16 cellular contexts compared by ENCODE assay signal in genomic region chr1:19416145-19416544, GRCh38.
DNase-seq lines count a peak whose midpoint lies in the region; ATAC-seq and TF ChIP-seq lines count a peak whose summit lies in the region.
"Had no signal": no experiment of that assay in that cellular context is flagged by ENCODE, and none has a peak within 500 bp of the region (broad histone marks: within the 10 kb centered on the region; RNA-seq: fewer than 3 reads in every experiment).

No MANE protein-coding gene starts in this region.

- ATAC-seq in activated CD4-positive, alpha-beta T cell treated with anti-CD3 and anti-CD28 coated beads for 36 hours: no peak
- ATAC-seq in effector memory CD8-positive, alpha-beta T cell (replicated peaks): no peak
- no peak for ATAC-seq in naive thymus-derived CD4-positive, alpha-beta T cell
- no peak for ATAC-seq in HG03045 (IDR thresholded peaks at IDR 0.05; ENCODE audit: unreplicated experiment)
- ATAC-seq: left lobe of liver had no signal

- H3K27me3 ChIP-seq in naive thymus-derived CD4-positive, alpha-beta T cell (ENCODE audit: control insufficient read depth in 2 of 2, insufficient read depth in 2 of 2, low read length in 2 of 2): no peaks in the 10 kb centered on the region

- CTCF ChIA-PET in activated CD4-positive, alpha-beta T cell treated with anti-CD3 and anti-CD28 coated beads for 36 hours (lab: Charles Lee): interaction anchor here (0.6 to 1.8 kb wide), 4 partner anchors 11 to 168 kb away, joined by 3 to 7 read pairs (median 4); no protein-coding TSS in a partner anchor
- CTCF ChIA-PET in naive thymus-derived CD4-positive, alpha-beta T cell (lab: Charles Lee): no interaction called here

- TF ChIP-seq CTCF in type B pancreatic cell (conservative IDR thresholded peaks at IDR 0.05): no peak

- peak overlapping the region; percentile 42 for H3K27ac Mint-ChIP-seq in activated CD4-positive, alpha-beta T cell treated with anti-CD3 and anti-CD28 coated beads for 36 hours
- peak overlapping the region; percentile 77 to 86 for H3K27ac Mint-ChIP-seq in effector memory CD8-positive, alpha-beta T cell
- peak overlapping the region in 6 of 9 donors; percentile 2 to 74 (median 57) for H3K27ac Mint-ChIP-seq in naive thymus-derived CD4-positive, alpha-beta T cell
- peak overlapping the region; percentile 42 for H3K27ac Mint-ChIP-seq in type B pancreatic cell
- H3K27ac Mint-ChIP-seq: activated B cell treated with CpG ODN at 0.5 μM for 24 hours had no signal

- H3K36me3 Mint-ChIP-seq in activated CD4-positive, alpha-beta T cell treated with anti-CD3 and anti-CD28 coated beads for 36 hours (ENCODE audit: low read depth): peaks cover 27% of the 10 kb centered on the region
- H3K36me3 Mint-ChIP-seq in effector memory CD8-positive, alpha-beta T cell (ENCODE audit: insufficient read depth): peaks cover 32% of the 10 kb centered on the region
- H3K36me3 Mint-ChIP-seq in naive thymus-derived CD4-positive, alpha-beta T cell: peaks cover 0 to 47% (median 15%) of the 10 kb centered on the region in 5 donors
- peaks cover 24% of the 10 kb centered on the region for H3K36me3 Mint-ChIP-seq in type B pancreatic cell

- intact Hi-C loops in activated CD4-positive, alpha-beta T cell treated with anti-CD3 and anti-CD28 coated beads for 36 hours (cut with DNase I, micrococcal nuclease): no loop called here
- intact Hi-C loops in naive thymus-derived CD4-positive, alpha-beta T cell (cut with micrococcal nuclease): no loop called here

- no peaks in the 10 kb centered on the region for H3K9me3 Mint-ChIP-seq in activated CD4-positive, alpha-beta T cell treated with anti-CD3 and anti-CD28 coated beads for 36 hours (ENCODE audit: low read depth)
- no peaks in the 10 kb centered on the region for H3K9me3 Mint-ChIP-seq in effector memory CD8-positive, alpha-beta T cell
- no peaks in the 10 kb centered on the region for H3K9me3 Mint-ChIP-seq in naive thymus-derived CD4-positive, alpha-beta T cell
- no peaks in the 10 kb centered on the region for H3K9me3 Mint-ChIP-seq in type B pancreatic cell
- H3K9me3 Mint-ChIP-seq: activated B cell treated with CpG ODN at 0.5 μM for 24 hours, CD14-positive monocyte, H9 had no signal

- no peak overlapping the region for H3K4me3 Mint-ChIP-seq in activated CD4-positive, alpha-beta T cell treated with anti-CD3 and anti-CD28 coated beads for 36 hours
- no peak overlapping the region for H3K4me3 Mint-ChIP-seq in effector memory CD8-positive, alpha-beta T cell
- peak overlapping the region in 2 of 10 donors; percentile 21 to 25 for H3K4me3 Mint-ChIP-seq in naive thymus-derived CD4-positive, alpha-beta T cell
- H3K4me3 Mint-ChIP-seq in type B pancreatic cell: no peak overlapping the region
- H3K4me3 Mint-ChIP-seq: activated B cell treated with CpG ODN at 0.5 μM for 24 hours, CD14-positive monocyte, H9 had no signal

- peaks cover 7 to 12% of the 10 kb centered on the region in 2 donors for H3K4me1 ChIP-seq in naive thymus-derived CD4-positive, alpha-beta T cell (ENCODE audit: control insufficient read depth in 2 of 2, insufficient read depth in 2 of 2, low read length in 2 of 2)

- H3K36me3 ChIP-seq in naive thymus-derived CD4-positive, alpha-beta T cell (ENCODE audit: control insufficient read depth in 2 of 3, insufficient read depth in 3 of 3, low read length in 3 of 3): peaks cover 13 to 51% (median 14%) of the 10 kb centered on the region in 3 experiments

- no peak overlapping the region for H3K4me3 ChIP-seq in naive thymus-derived CD4-positive, alpha-beta T cell (ENCODE audit: low read length)

- H3K27ac ChIP-seq in naive thymus-derived CD4-positive, alpha-beta T cell (ENCODE audit: low read depth, low read length): no peak overlapping the region

- POLR2A ChIA-PET in activated CD4-positive, alpha-beta T cell treated with anti-CD3 and anti-CD28 coated beads for 36 hours (lab: Charles Lee): no interaction called here
- POLR2A ChIA-PET in naive thymus-derived CD4-positive, alpha-beta T cell (lab: Charles Lee): interaction anchor here (1.3 kb wide), 1 partner anchor 47 kb away, joined by 3 read pairs; no protein-coding TSS in a partner anchor

- no peaks in the 10 kb centered on the region for H3K9me3 ChIP-seq in naive thymus-derived CD4-positive, alpha-beta T cell (ENCODE audit: control insufficient read depth in 2 of 3, low read length in 3 of 3)

- H3K4me1 Mint-ChIP-seq in activated CD4-positive, alpha-beta T cell treated with anti-CD3 and anti-CD28 coated beads for 36 hours: peaks cover 50% of the 10 kb centered on the region
- peaks cover 56 to 71% of the 10 kb centered on the region in 2 donors for H3K4me1 Mint-ChIP-seq in effector memory CD8-positive, alpha-beta T cell (ENCODE audit: low read depth in 2 of 2)
- peaks cover 50 to 94% (median 82%) of the 10 kb centered on the region in 7 donors for H3K4me1 Mint-ChIP-seq in naive thymus-derived CD4-positive, alpha-beta T cell
- H3K4me1 Mint-ChIP-seq in type B pancreatic cell (ENCODE audit: unreplicated experiment): peaks cover 44% of the 10 kb centered on the region
- H3K4me1 Mint-ChIP-seq: CD14-positive monocyte had no signal

- DNase-seq in activated CD4-positive, alpha-beta T cell treated with anti-CD3 and anti-CD28 coated beads for 36 hours: no peak
- no peak for DNase-seq in activated CD4-positive, alpha-beta T cell treated with anti-CD3 and anti-CD28 coated beads for 4 hours
- DNase-seq in effector memory CD8-positive, alpha-beta T cell: no peak
- DNase-seq in naive thymus-derived CD4-positive, alpha-beta T cell: no peak
- no peak for DNase-seq in type B pancreatic cell (ENCODE audit: extremely low spot score, unreplicated experiment)
- no peak for DNase-seq in activated CD4-positive, alpha-beta T cell treated with anti-CD3 and anti-CD28 coated beads for 1 hour
- DNase-seq in central memory CD4-positive, alpha-beta T cell: no peak
- DNase-seq: 8988T; activated B cell treated with CpG ODN at 0.5 μM for 24 hours; activated CD8-positive, alpha-beta memory T cell treated with anti-CD3 and anti-CD28 coated beads, Interleukin-2, amount 50 U/mL, for 4 hours; activated naive CD4-positive, alpha-beta T cell treated with Interleukin-2 at 50 U/mL for 16 hours; H9; NCI-H345 had no signal

- no peaks in the 10 kb centered on the region for H3K27me3 Mint-ChIP-seq in activated CD4-positive, alpha-beta T cell treated with anti-CD3 and anti-CD28 coated beads for 36 hours
- no peaks in the 10 kb centered on the region for H3K27me3 Mint-ChIP-seq in effector memory CD8-positive, alpha-beta T cell
- no peaks in the 10 kb centered on the region for H3K27me3 Mint-ChIP-seq in naive thymus-derived CD4-positive, alpha-beta T cell
- H3K27me3 Mint-ChIP-seq in type B pancreatic cell: no peaks in the 10 kb centered on the region
- H3K27me3 Mint-ChIP-seq: activated B cell treated with CpG ODN at 0.5 μM for 24 hours had no signal
